Comparison of ENCODE assay signal across 1 cellular context in genomic region chr16:695355-696089, GRCh38.
A peak's percentile ranks its signal among the peaks of the same experiment; 100 is the strongest.
TF ChIP-seq lines count a peak whose summit lies in the region.

No MANE protein-coding gene starts in this region.

TF ChIP-seq in HepG2, 621 proteins besides CTCF, POLR2A, EP300 and RAD21 (continued from another document and continues in another):
- peak; percentile 88; the same call in 1 of the 2 replicates for TF ChIP-seq ZHX1 (CRISPR knock-in tag; IDR thresholded peaks at IDR 0.05; ENCODE audit: low read depth)
- TF ChIP-seq KDM5B (CRISPR knock-in tag; IDR thresholded peaks at IDR 0.05; ENCODE audit: borderline replicate concordance), result peak; percentile 89; the same call in 1 of the 2 replicates
- TF ChIP-seq ZNF407 (CRISPR knock-in tag; IDR thresholded peaks at IDR 0.05; ENCODE audit: not compliant biosample characterization), result no peak
- no peak for TF ChIP-seq ZNF781 (CRISPR knock-in tag; IDR thresholded peaks at IDR 0.05; ENCODE audit: borderline replicate concordance, not compliant biosample characterization)
- 0 out of 2 replicates have a peak, but pooled peaks have one; percentile 28 for TF ChIP-seq FOXM1 (CRISPR knock-in tag; IDR thresholded peaks at IDR 0.05)
- TF ChIP-seq HMGXB4 (CRISPR knock-in tag; IDR thresholded peaks at IDR 0.05; ENCODE audit: borderline replicate concordance in 1 of 2, low read depth in 1 of 2), result 0 out of 4 replicates have a peak, but pooled peaks of 1 of the 2 experiments have one; percentile 31
- TF ChIP-seq NKX3-1 (CRISPR knock-in tag; IDR thresholded peaks at IDR 0.05), result 0 out of 2 replicates have a peak, but pooled peaks have one; percentile 63
- no peak for TF ChIP-seq NR2F2 (IDR thresholded peaks at IDR 0.05; ENCODE audit: borderline replicate concordance, low read depth)
- TF ChIP-seq NCOA1 (CRISPR knock-in tag; IDR thresholded peaks at IDR 0.05), result peak; percentile 35; the same call in 1 of the 2 replicates
- TF ChIP-seq CSRNP2 (CRISPR knock-in tag; conservative IDR thresholded peaks at IDR 0.05; ENCODE audit: low read depth), result 0 out of 2 replicates have a peak, but pooled peaks have one; percentile 44
- TF ChIP-seq SNAPC4 (CRISPR knock-in tag; IDR thresholded peaks at IDR 0.05), result peak; percentile 65; the same call in 1 of the 2 replicates
- peak; percentile 90 for TF ChIP-seq ZSCAN21 (CRISPR knock-in tag; IDR thresholded peaks at IDR 0.05; ENCODE audit: borderline replicate concordance)
- no peak for TF ChIP-seq ZKSCAN8 (CRISPR knock-in tag; IDR thresholded peaks at IDR 0.05; ENCODE audit: borderline replicate concordance)
- TF ChIP-seq IRF2 (CRISPR knock-in tag; IDR thresholded peaks at IDR 0.05), result peak; percentile 66; the same call in 1 of the 2 replicates
- peak; percentile 97 for TF ChIP-seq ZNF687 (CRISPR knock-in tag; IDR thresholded peaks at IDR 0.05)
- TF ChIP-seq IRF9 (CRISPR knock-in tag; IDR thresholded peaks at IDR 0.05; ENCODE audit: borderline replicate concordance), result peak; percentile 82; the same call in 1 of the 2 replicates
- peak; percentile 78 for TF ChIP-seq ZNF749 (CRISPR knock-in tag; IDR thresholded peaks at IDR 0.05; ENCODE audit: borderline replicate concordance)
- peak; percentile 64; the same call in 1 of the 2 replicates for TF ChIP-seq BORCS8-MEF2B (CRISPR knock-in tag; IDR thresholded peaks at IDR 0.05)
- TF ChIP-seq FOXA3 (CRISPR knock-in tag; IDR thresholded peaks at IDR 0.05), result peak; percentile 24; the same call in 1 of the 2 replicates
- TF ChIP-seq TBX2 (CRISPR knock-in tag; IDR thresholded peaks at IDR 0.05; ENCODE audit: borderline replicate concordance), result peak; percentile 81
- 0 out of 2 replicates have a peak, but pooled peaks have one; percentile 18 for TF ChIP-seq MXD4 (CRISPR knock-in tag; IDR thresholded peaks at IDR 0.05)
- peak; percentile 25; the same call in 1 of the 2 replicates for TF ChIP-seq BHLHE40 (IDR thresholded peaks at IDR 0.05; ENCODE audit: low read length)
- TF ChIP-seq RXRB (CRISPR knock-in tag; IDR thresholded peaks at IDR 0.05; ENCODE audit: borderline replicate concordance), result 0 out of 2 replicates have a peak, but pooled peaks have one; percentile 12
- 0 out of 2 replicates have a peak, but pooled peaks have one; percentile 18 for TF ChIP-seq FOXK1 (CRISPR knock-in tag; IDR thresholded peaks at IDR 0.05; ENCODE audit: borderline replicate concordance, low read depth)
- peak; percentile 79 for TF ChIP-seq YEATS2 (CRISPR knock-in tag; IDR thresholded peaks at IDR 0.05; ENCODE audit: borderline replicate concordance)
- 0 out of 2 replicates have a peak, but pooled peaks have one; percentile 18 for TF ChIP-seq ZNF567 (CRISPR knock-in tag; IDR thresholded peaks at IDR 0.05; ENCODE audit: borderline replicate concordance)
